34 cellular contexts compared by ENCODE assay signal in the genomic region with DNA sequence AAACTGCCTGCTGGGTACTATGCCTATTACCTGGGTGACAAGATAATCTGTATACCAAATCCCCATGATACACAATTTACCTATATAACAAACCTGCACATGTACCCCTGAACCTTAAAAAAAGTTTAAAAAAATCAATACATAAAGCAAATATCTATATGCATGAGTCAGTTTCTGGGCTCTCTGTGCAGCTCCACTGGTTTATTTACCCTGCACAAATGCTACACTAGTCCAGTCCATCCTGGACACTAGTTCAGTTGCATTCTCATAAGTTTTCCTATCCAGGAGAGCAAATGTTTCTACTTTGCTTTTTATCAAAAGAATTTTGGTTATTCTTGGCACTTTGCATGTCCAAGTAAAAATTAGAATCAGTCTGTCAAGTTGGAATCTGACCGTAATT.
"Had no signal": no experiment of that assay in that cellular context is flagged by ENCODE, and none has a peak within 500 bp of the region (broad histone marks: within the 10 kb centered on the region; RNA-seq: fewer than 3 reads in every experiment).

No MANE protein-coding gene starts in this region.

- H3K4me1 ChIP-seq: adrenal gland, body of pancreas, breast epithelium had no signal

- DNase-seq: activated B cell treated with CpG ODN at 0.5 μM for 24 hours; activated CD4-positive, alpha-beta memory T cell treated with anti-CD3 and anti-CD28 coated beads for 36 hours; activated CD4-positive, alpha-beta T cell treated with anti-CD3 and anti-CD28 coated beads for 4 hours; activated CD4-positive, alpha-beta T cell treated with anti-CD3 and anti-CD28 coated beads, Interleukin-2, amount 10 ng/mL, durations not matched to agents 24 days and 14 days; activated CD4-positive, alpha-beta T cell treated with anti-CD3 and anti-CD28 coated beads, Interleukin-2, amount 50 U/mL, for 1 hour; activated CD4-positive, alpha-beta T cell treated with anti-CD3 and anti-CD28 coated beads, Interleukin-2, amount 50 U/mL, for 4 hours; activated CD4-positive, CD25-positive, alpha-beta regulatory T cell treated with anti-CD3 and anti-CD28 coated beads, Interleukin-2, amount 50 U/mL, for 72 hours; activated CD8-positive, alpha-beta memory T cell treated with anti-CD3 and anti-CD28 coated beads, Interleukin-2, amount 50 U/mL, for 4 hours; activated CD8-positive, alpha-beta T cell treated with anti-CD3 and anti-CD28 coated beads for 36 hours; activated effector memory CD4-positive, alpha-beta T cell treated with anti-CD3 and anti-CD28 coated beads, Interleukin-2, amount 50 U/mL, for 16 hours; activated gamma-delta T cell treated with Interleukin-2 at 50 U/mL for 16 hours; activated naive CD4-positive, alpha-beta T cell; activated naive CD4-positive, alpha-beta T cell treated with anti-CD3 and anti-CD28 coated beads for 36 hours; activated naive CD4-positive, alpha-beta T cell treated with anti-CD3 and anti-CD28 coated beads, Interleukin-2, amount 50 U/mL, for 16 hours; activated naive CD8-positive, alpha-beta T cell treated with anti-CD3 and anti-CD28 coated beads for 36 hours; activated T-cell treated with anti-CD3 and anti-CD28 coated beads for 4 hours; activated T-cell treated with anti-CD3 and anti-CD28 coated beads, Interleukin-2, amount 50 U/mL, for 1 hour; activated T-cell treated with anti-CD3 and anti-CD28 coated beads, Interleukin-2, amount 50 U/mL, for 4 hours; activated T-cell treated with anti-CD3 and anti-CD28 coated beads, Interleukin-2, amount 50 U/mL, for 72 hours; adrenal gland; amniotic stem cell; aorta; body of pancreas; brain microvascular endothelial cell; central memory CD4-positive, alpha-beta T cell; T-helper 2 cell; T-helper 9 cell had no signal

- H3K9me3 ChIP-seq: adrenal gland, body of pancreas, breast epithelium had no signal

- ATAC-seq: activated CD8-positive, alpha-beta T cell treated with anti-CD3 and anti-CD28 coated beads for 36 hours; activated naive CD4-positive, alpha-beta T cell treated with anti-CD3 and anti-CD28 coated beads, Interleukin-2, amount 50 U/mL, for 72 hours; activated T-cell treated with anti-CD3 and anti-CD28 coated beads, Interleukin-2, amount 50 U/mL, for 4 hours; activated T-cell treated with anti-CD3 and anti-CD28 coated beads, Interleukin-2, amount 50 U/mL, for 72 hours; activated T-helper 17 cell treated with anti-CD3 and anti-CD28 coated beads, Interleukin-2, amount 50 U/mL, for 72 hours; body of pancreas had no signal

- FAIRE-seq: astrocyte, colon, TTC549 had no signal

- H3K27ac ChIP-seq: adrenal gland, body of pancreas, brain microvascular endothelial cell, breast epithelium, VCaP had no signal

- H3K27me3 ChIP-seq: adrenal gland, body of pancreas, brain microvascular endothelial cell, breast epithelium had no signal

- H3K36me3 ChIP-seq: adrenal gland, brain microvascular endothelial cell, breast epithelium had no signal

- H3K4me3 ChIP-seq: adrenal gland, body of pancreas, breast epithelium had no signal
